Comparison of ENCODE assay signal across 13 cellular contexts in genomic region chr14:68139466-68140110, GRCh38.
DNase-seq lines count a peak whose midpoint lies in the region; ATAC-seq, FAIRE-seq and TF ChIP-seq lines count a peak whose summit lies in the region.
"Had no signal": no experiment of that assay in that cellular context is flagged by ENCODE, and none has a peak within 500 bp of the region (broad histone marks: within the 10 kb centered on the region; RNA-seq: fewer than 3 reads in every experiment).

No MANE protein-coding gene starts in this region.

- H3K9me3 Mint-ChIP-seq in activated CD4-positive, alpha-beta memory T cell treated with anti-CD3 and anti-CD28 coated beads, Interleukin-2, amount 10 ng/mL, durations not matched to agents 7 days and 5 days, result no peaks in the 10 kb centered on the region

- FAIRE-seq in pancreas (lab: Jason Lieb, UNC) (no peak), frontal cortex (lab: Jason Lieb, UNC) (no peak)
- FAIRE-seq: GM12878 had no signal

- peaks cover 12% of the 10 kb centered on the region for H3K4me1 Mint-ChIP-seq in activated CD4-positive, alpha-beta memory T cell treated with anti-CD3 and anti-CD28 coated beads, Interleukin-2, amount 10 ng/mL, durations not matched to agents 7 days and 5 days

- ATAC-seq in pancreas, result peak in 2 of 4 donors; percentile 4 to 11
- ATAC-seq in GM18909 (IDR thresholded peaks at IDR 0.05; ENCODE audit: poor library complexity, unreplicated experiment), result no peak
- ATAC-seq: GM12878 had no signal

- intact Hi-C loops in pancreas (cut with DNase I), result no loop called here

- H3K4me1 ChIP-seq in pancreas, result peaks cover 49 to 61% (median 54%) of the 10 kb centered on the region in 3 donors

- 58 to 61% methylated on average over 5 of the region's 5 CpGs for WGBS in pancreas, 2 donors

- CTCF ChIA-PET in activated CD4-positive, alpha-beta memory T cell treated with anti-CD3 and anti-CD28 coated beads, Interleukin-2, amount 10 ng/mL, durations not matched to agents 7 days and 5 days (lab: Charles Lee), result no interaction called here

- H3K9me3 ChIP-seq in pancreas, result no peaks in the 10 kb centered on the region
- H3K9me3 ChIP-seq: BLaER1 treated with 17β-estradiol and CSF1 and Interleukin-3, amounts not matched to agents 10 nM and 100 nM; neutrophil had no signal

- POLR2A ChIA-PET in activated CD4-positive, alpha-beta memory T cell treated with anti-CD3 and anti-CD28 coated beads, Interleukin-2, amount 10 ng/mL, durations not matched to agents 7 days and 5 days (lab: Charles Lee), result no interaction called here

- DNase-seq in AG20443 (ENCODE audit: low spot score), result peak; percentile 5
- peak; percentile 23 for DNase-seq in NCI-H2227 (lab: John Stamatoyannopoulos, UW; ENCODE audit: unreplicated experiment)
- DNase-seq in coronary artery (ENCODE audit: low spot score), result no peak
- DNase-seq in pancreas, result no peak
- no peak for DNase-seq in SIG-M5 (lab: John Stamatoyannopoulos, UW)
- no peak for DNase-seq in frontal cortex (ENCODE audit: low spot score in 2 of 2)
- no peak for DNase-seq in activated CD4-positive, alpha-beta memory T cell treated with anti-CD3 and anti-CD28 coated beads, Interleukin-2, amount 10 ng/mL, durations not matched to agents 7 days and 5 days
- DNase-seq: activated CD4-positive, CD25-positive, alpha-beta regulatory T cell treated with anti-CD3 and anti-CD28 coated beads, Interleukin-2, amount 50 U/mL, for 72 hours; activated naive CD8-positive, alpha-beta T cell treated with anti-CD3 and anti-CD28 coated beads, Interleukin-2, amount 10 ng/mL, durations not matched to agents 7 days and 5 days had no signal

- H3K4me3 Mint-ChIP-seq in activated CD4-positive, alpha-beta memory T cell treated with anti-CD3 and anti-CD28 coated beads, Interleukin-2, amount 10 ng/mL, durations not matched to agents 7 days and 5 days, result no peak overlapping the region
- H3K4me3 Mint-ChIP-seq: activated naive CD8-positive, alpha-beta T cell treated with anti-CD3 and anti-CD28 coated beads, Interleukin-2, amount 10 ng/mL, durations not matched to agents 7 days and 5 days had no signal

- no peaks in the 10 kb centered on the region for H3K36me3 Mint-ChIP-seq in activated CD4-positive, alpha-beta memory T cell treated with anti-CD3 and anti-CD28 coated beads, Interleukin-2, amount 10 ng/mL, durations not matched to agents 7 days and 5 days (ENCODE audit: low read depth)

- H3K27me3 Mint-ChIP-seq in activated CD4-positive, alpha-beta memory T cell treated with anti-CD3 and anti-CD28 coated beads, Interleukin-2, amount 10 ng/mL, durations not matched to agents 7 days and 5 days, result no peaks in the 10 kb centered on the region
- H3K27me3 Mint-ChIP-seq: activated naive CD8-positive, alpha-beta T cell treated with anti-CD3 and anti-CD28 coated beads, Interleukin-2, amount 10 ng/mL, durations not matched to agents 7 days and 5 days had no signal

- no peak overlapping the region for H3K27ac Mint-ChIP-seq in activated CD4-positive, alpha-beta memory T cell treated with anti-CD3 and anti-CD28 coated beads, Interleukin-2, amount 10 ng/mL, durations not matched to agents 7 days and 5 days
- H3K27ac Mint-ChIP-seq: activated naive CD8-positive, alpha-beta T cell treated with anti-CD3 and anti-CD28 coated beads, Interleukin-2, amount 10 ng/mL, durations not matched to agents 7 days and 5 days had no signal

- H3K27ac ChIP-seq in coronary artery (peak overlapping the region; percentile 65 to 80), pancreas (peak overlapping the region; percentile 56 to 87 (median 76))
- H3K27ac ChIP-seq: BLaER1 treated with 17β-estradiol and CSF1 and Interleukin-3, amounts not matched to agents 10 nM and 100 nM; neutrophil had no signal

- H3K36me3 ChIP-seq in pancreas, result no peaks in the 10 kb centered on the region
- H3K36me3 ChIP-seq: BLaER1 treated with 17β-estradiol and CSF1 and Interleukin-3, amounts not matched to agents 10 nM and 100 nM; neutrophil had no signal

- TF ChIP-seq CTCF in coronary artery (IDR thresholded peaks at IDR 0.05) (no peak), pancreas (IDR thresholded peaks at IDR 0.05) (no peak)

- no peaks in the 10 kb centered on the region for H3K27me3 ChIP-seq in pancreas
- H3K27me3 ChIP-seq: BLaER1 treated with 17β-estradiol and CSF1 and Interleukin-3, amounts not matched to agents 10 nM and 100 nM; neutrophil had no signal

- no peak overlapping the region for H3K4me3 ChIP-seq in coronary artery
- no peak overlapping the region for H3K4me3 ChIP-seq in pancreas
- H3K4me3 ChIP-seq: BLaER1 treated with 17β-estradiol and CSF1 and Interleukin-3, amounts not matched to agents 10 nM and 100 nM; GM12878 had no signal

Comparison
In these comparisons a context has a peak if more than half of its experiments do, and no peak if none do; other contexts are left out.
1. DNase-seq: peak in AG20443 (single experiment) and NCI-H2227 (single experiment); none in coronary artery (single experiment), pancreas (0 of 6), SIG-M5 (single experiment), frontal cortex (0 of 2) and activated CD4-positive, alpha-beta memory T cell treated with anti-CD3 and anti-CD28 coated beads, Interleukin-2, amount 10 ng/mL, durations not matched to agents 7 days and 5 days (single experiment).